In genomic region chr11:6629892-6630631, GRCh38 we compare ENCODE assay signal across 18 cellular contexts. TPM values are rescaled to one million over a fixed set of nuclear protein-coding genes. Genes with fewer than 3 reads are reported as not detected.
DNase-seq lines count a peak whose midpoint lies in the region; ATAC-seq, FAIRE-seq and TF ChIP-seq lines count a peak whose summit lies in the region.
"Had no signal": no experiment of that assay in that cellular context is flagged by ENCODE, and none has a peak within 500 bp of the region (broad histone marks: within the 10 kb centered on the region; RNA-seq: fewer than 3 reads in every experiment).

No MANE protein-coding gene starts in this region.

- no peak overlapping the region for H2BK15ac ChIP-seq in mesendoderm (replicated peaks; ENCODE audit: low read depth)

- H3K79me2 ChIP-seq in HepG2 (ENCODE audit: insufficient read depth, low read length): no peaks in the 10 kb centered on the region
- H3K79me2 ChIP-seq in mesendoderm (ENCODE audit: control insufficient read depth, insufficient read depth, low read length): no peaks in the 10 kb centered on the region

- H3K4me3 Mint-ChIP-seq in endodermal cell: peak overlapping the region; percentile 46

- H3K9me3 ChIP-seq in HepG2 (ENCODE audit: low read length) (no peaks in the 10 kb centered on the region), right lobe of liver (no peaks in the 10 kb centered on the region), endodermal cell (ENCODE audit: control insufficient read depth, low read length) (no peaks in the 10 kb centered on the region), upper lobe of right lung (no peaks in the 10 kb centered on the region)
- H3K9me3 ChIP-seq: gastrocnemius medialis, left ventricle myocardium inferior, ovary, vagina had no signal

- no peak for TF ChIP-seq POLR2A in HepG2 (IDR thresholded peaks at IDR 0.05; ENCODE audit: insufficient read depth in 1 of 2, low read depth in 2 of 2, low read length in 2 of 2)
- TF ChIP-seq POLR2A in right lobe of liver (IDR thresholded peaks at IDR 0.05): no peak

- H3K27ac Mint-ChIP-seq in endodermal cell: no peak overlapping the region

- H2AFZ ChIP-seq in HepG2 (ENCODE audit: low read length): no peak overlapping the region
- H2AFZ ChIP-seq: PC-9 had no signal

- no peaks in the 10 kb centered on the region for H4K20me1 ChIP-seq in HepG2 (ENCODE audit: insufficient read depth, low read length)

- H4K5ac ChIP-seq in mesendoderm (ENCODE audit: low read length): no peak overlapping the region

- peaks cover 35% of the 10 kb centered on the region for H3K36me3 Mint-ChIP-seq in endodermal cell (ENCODE audit: low read depth)

- no peak overlapping the region for H2BK5ac ChIP-seq in mesendoderm (ENCODE audit: low read length)

- no peak for FAIRE-seq in HepG2 (lab: Jason Lieb, UNC)

- H3K4me1 Mint-ChIP-seq in endodermal cell: peaks cover 2% of the 10 kb centered on the region

- H3K27me3 ChIP-seq in HepG2 (ENCODE audit: control insufficient read depth in 1 of 2, insufficient read depth in 2 of 2, low read length in 2 of 2) (peaks cover 9 to 67% of the 10 kb centered on the region in 2 experiments; a peak in 4 of 5 replicates), right lobe of liver (no peaks in the 10 kb centered on the region), endodermal cell (ENCODE audit: control insufficient read depth, insufficient read depth, low read length, poor library complexity, severe bottlenecking) (peaks cover 29% of the 10 kb centered on the region), mesendoderm (ENCODE audit: insufficient read depth, low read length, poor library complexity) (peaks cover 5% of the 10 kb centered on the region), upper lobe of right lung (no peaks in the 10 kb centered on the region)
- H3K27me3 ChIP-seq: gastrocnemius medialis, ovary, vagina had no signal

- intact Hi-C loops in HepG2 (cut with micrococcal nuclease; ENCODE audit: unreplicated experiment): no loop called here
- intact Hi-C loops in right lobe of liver (cut with DNase I): no loop called here
- intact Hi-C loops in upper lobe of right lung (cut with DNase I): no loop called here

- H2AK5ac ChIP-seq in mesendoderm (ENCODE audit: low read length): no peak overlapping the region

- H3K4ac ChIP-seq in mesendoderm (ENCODE audit: low read depth, low read length): no peak overlapping the region

- no peak overlapping the region for H2BK120ac ChIP-seq in mesendoderm (ENCODE audit: low read depth, low read length)

- H3K27me3 Mint-ChIP-seq in endodermal cell (ENCODE audit: insufficient read depth): peaks cover 41% of the 10 kb centered on the region

- TF ChIP-seq CTCF in HepG2 (CRISPR knock-in tag; IDR thresholded peaks at IDR 0.05) (no peak), right lobe of liver (IDR thresholded peaks at IDR 0.05) (no peak), endodermal cell (conservative IDR thresholded peaks at IDR 0.05) (no peak), upper lobe of right lung (IDR thresholded peaks at IDR 0.05) (no peak), GM20000 (IDR thresholded peaks at IDR 0.05; ENCODE audit: extremely low read depth, missing control alignments) (no peak)

- ATAC-seq in HepG2: no peak; the same call in 2 of the 3 replicates
- no peak for ATAC-seq in right lobe of liver
- ATAC-seq in upper lobe of right lung: peak; percentile 37
- ATAC-seq in HG02588 (IDR thresholded peaks at IDR 0.05; ENCODE audit: unreplicated experiment): no peak
- ATAC-seq: gastrocnemius medialis had no signal

- H3K9me3 Mint-ChIP-seq in endodermal cell: no peaks in the 10 kb centered on the region

- H3K18ac ChIP-seq in mesendoderm (ENCODE audit: low read length): no peak overlapping the region

- H3K4me3 ChIP-seq in HepG2 (replicated peaks in 1 of 3; ENCODE audit: insufficient read depth in 1 of 3, low read depth in 2 of 3, low read length in 3 of 3) (peak overlapping the region in 1 of 3 experiments; percentile 48; a peak in 2 of 6 replicates), right lobe of liver (peak overlapping the region in 1 of 3 donors; percentile 38), endodermal cell (ENCODE audit: low read length) (peak overlapping the region; percentile 29), mesendoderm (ENCODE audit: low read length) (no peak overlapping the region), upper lobe of right lung (peak overlapping the region; percentile 21)
- H3K4me3 ChIP-seq: gastrocnemius medialis, left ventricle myocardium inferior, ovary, PC-9, vagina had no signal

- POLR2A ChIA-PET in HepG2 (lab: Yijun Ruan, JAX): no interaction called here

- no peaks in the 10 kb centered on the region for H3K79me1 ChIP-seq in mesendoderm (ENCODE audit: low read length)

- peak overlapping the region; percentile 37 for H3K56ac ChIP-seq in mesendoderm (ENCODE audit: low read length)

- in situ Hi-C loops in HepG2 (cut with HindIII; ENCODE audit: extremely low pct_ligation_motif_present, low pct_unique_long_range_greater_than_20kb): no loop called here

- BruUV-seq in HepG2 (replicated peaks; lab: Mats Ljungman, UMichigan): no TSS peak

- 47% methylated on average over 38 of the region's 102 CpGs for WGBS in HepG2 (ENCODE audit: low lambda C conversion rate)
- 60% methylated on average over 5 of the region's 102 CpGs for WGBS in right lobe of liver (ENCODE audit: insufficient coverage, low coverage, low lambda C conversion rate, missing lambda C conversion rate)
- WGBS in endodermal cell (ENCODE audit: insufficient coverage in 1 of 2, insufficient read length in 1 of 2), 2 experiments: 31 to 55% methylated on average over 49 to 102 of the region's 102 CpGs
- no CpG with 5 or more reads among the region's 102 CpGs for WGBS in mesendoderm (ENCODE audit: extremely low coverage, insufficient coverage, low lambda C conversion rate)

- TF ChIP-seq EP300 in HepG2 (IDR thresholded peaks at IDR 0.05; ENCODE audit: low read depth in 2 of 2, low read length in 2 of 2): no peak
- TF ChIP-seq EP300 in HepG2 (CRISPR knock-in tag; IDR thresholded peaks at IDR 0.05; ENCODE audit: borderline replicate concordance): no peak

- no peak overlapping the region for H3K9ac ChIP-seq in HepG2 (ENCODE audit: insufficient read depth, low read depth, low read length)
- H3K9ac ChIP-seq in endodermal cell (ENCODE audit: extremely low read depth, low read length, poor library complexity, severe bottlenecking): no peak overlapping the region
- peak overlapping the region; percentile 15 for H3K9ac ChIP-seq in mesendoderm (ENCODE audit: low read length)

- H3K36me3 ChIP-seq in HepG2 (replicated peaks in 1 of 2; ENCODE audit: control insufficient read depth in 1 of 2, insufficient read depth in 2 of 2, low read length in 2 of 2): no peaks in the 10 kb centered on the region
- no peaks in the 10 kb centered on the region for H3K36me3 ChIP-seq in right lobe of liver
- peaks cover 74% of the 10 kb centered on the region for H3K36me3 ChIP-seq in endodermal cell (ENCODE audit: control insufficient read depth, insufficient read depth, low read length)
- H3K36me3 ChIP-seq in mesendoderm (ENCODE audit: control insufficient read depth, insufficient read depth, low read length): no peaks in the 10 kb centered on the region
- H3K36me3 ChIP-seq in upper lobe of right lung: peaks cover 7% of the 10 kb centered on the region
- H3K36me3 ChIP-seq: gastrocnemius medialis, ovary had no signal

- no peak overlapping the region for H4K8ac ChIP-seq in mesendoderm (ENCODE audit: low read depth, low read length)

- CTCF ChIA-PET in HepG2 (lab: Yijun Ruan, JAX; ENCODE audit: low intra/inter-chr PET ratio, low total read pairs): no interaction called here

- TF ChIP-seq RAD21 in HepG2 (CRISPR knock-in tag; IDR thresholded peaks at IDR 0.05): no peak

- no peak for DNase-seq in HepG2 (ENCODE audit: low spot score)
- DNase-seq in right lobe of liver: no peak
- peak; percentile 84 for DNase-seq in endodermal cell
- peak; percentile 55 for DNase-seq in mesendoderm
- no peak for DNase-seq in upper lobe of right lung
- no peak for DNase-seq in GM20000 (ENCODE audit: low spot score)
- DNase-seq in T-helper 1 cell: no peak
- DNase-seq: ACHN; activated CD4-positive, alpha-beta T cell treated with anti-CD3 and anti-CD28 coated beads for 1 hour; DMS 273 treated with DMSO at 0.1 percent for 48 hours; effector memory CD4-positive, alpha-beta T cell; gastrocnemius medialis; Kasumi-1; left ventricle myocardium inferior; PC-9 had no signal

- H3K27ac ChIP-seq in HepG2 (ENCODE audit: extremely low read length, insufficient read depth, low read length) (no peak overlapping the region), right lobe of liver (no peak overlapping the region), endodermal cell (ENCODE audit: low read depth, low read length) (no peak overlapping the region), mesendoderm (ENCODE audit: low read depth, low read length) (no peak overlapping the region), upper lobe of right lung (no peak overlapping the region)
- H3K27ac ChIP-seq: gastrocnemius medialis, left ventricle myocardium inferior, ovary, PC-9, vagina had no signal

- no peak overlapping the region for H3K23ac ChIP-seq in mesendoderm (ENCODE audit: low read length)

- H3K4me1 ChIP-seq in HepG2 (ENCODE audit: insufficient read depth, low read length) (peaks cover 24% of the 10 kb centered on the region), right lobe of liver (peaks cover 0 to 11% (median 3%) of the 10 kb centered on the region in 4 donors), endodermal cell (ENCODE audit: control insufficient read depth, insufficient read depth, low read length) (no peaks in the 10 kb centered on the region), mesendoderm (ENCODE audit: control insufficient read depth, low read depth, low read length) (no peaks in the 10 kb centered on the region), upper lobe of right lung (no peaks in the 10 kb centered on the region)

- peak overlapping the region; percentile 51 for H3K4me2 ChIP-seq in HepG2 (ENCODE audit: low read depth, low read length)
- peak overlapping the region; percentile 67 for H3K4me2 ChIP-seq in mesendoderm (ENCODE audit: low read length)
- H3K4me2 ChIP-seq: PC-9 had no signal

RNA-seq across cellular contexts. Expression of gene TPP1, which starts 10.8 kb away (rescaled TPM):
- total RNA-seq in HepG2 (2016; rRNA removed; fragmentation: Illumina TruSeq; extraction: Trizol): 13.9 and 14.4 TPM in 2 replicates
- 2.0 and 2.1 TPM in 2 replicates for total RNA-seq in HepG2 (2016; cell fraction: cytosol; rRNA removed; fragmentation: Illumina TruSeq; extraction: Trizol; ENCODE audit: low read depth)
- 12.7 and 19.0 TPM in 2 replicates for total RNA-seq in HepG2 (2016; cell fraction: insoluble cytoplasmic fraction; rRNA removed; fragmentation: Illumina TruSeq; extraction: Trizol)
- 5.1 and 5.7 TPM in 2 replicates for total RNA-seq in HepG2 (2016; cell fraction: membrane; rRNA removed; fragmentation: Illumina TruSeq; extraction: Trizol)
- total RNA-seq in HepG2 (2016; cell fraction: nucleus; rRNA removed; fragmentation: Illumina TruSeq; extraction: Trizol): 44.6 and 53.2 TPM in 2 replicates
- polyA plus RNA-seq in HepG2 (2011; rRNA removed): 74.6 and 75.4 TPM in 2 replicates
- polyA plus RNA-seq in HepG2 (2011; cell fraction: cytosol; rRNA removed): 41.2 and 69.0 TPM in 2 replicates
- polyA plus RNA-seq in HepG2 (2011; cell fraction: nucleus; rRNA removed): 130 and 133 TPM in 2 replicates
- 67.2 and 75.4 TPM in 2 replicates for polyA plus RNA-seq in HepG2 (2012)
- polyA plus RNA-seq in HepG2 (2016; cell fraction: cytosol; fragmentation: Illumina TruSeq; extraction: Trizol; ENCODE audit: low read depth): 3.2 and 3.3 TPM in 2 replicates
- polyA plus RNA-seq in HepG2 (2016; cell fraction: insoluble cytoplasmic fraction; fragmentation: Illumina TruSeq; extraction: Trizol; ENCODE audit: low read depth): 19.2 and 28.8 TPM in 2 replicates
- polyA plus RNA-seq in HepG2 (2016; cell fraction: membrane; fragmentation: Illumina TruSeq; extraction: Trizol; ENCODE audit: low read depth): 6.8 and 8.7 TPM in 2 replicates
- polyA plus RNA-seq in HepG2 (2016; cell fraction: nucleus; fragmentation: Illumina TruSeq; extraction: Trizol; ENCODE audit: insufficient read depth, low read depth): 86.0 and 89.1 TPM in 2 replicates
- 99.1 and 146 TPM in 2 replicates for polyA minus RNA-seq in HepG2 (2011; rRNA and poly(A)+ RNA removed; ENCODE audit: low replicate concordance)
- polyA minus RNA-seq in HepG2 (2011; cell fraction: cytosol; rRNA and poly(A)+ RNA removed): 64.9 and 85.0 TPM in 2 replicates
- 36.2 and 41.0 TPM in 2 replicates for polyA minus RNA-seq in HepG2 (2011; cell fraction: nucleus; rRNA and poly(A)+ RNA removed)
- 100 to 1,000 TPM in 2 of 6 experiments, 10 to 100 TPM in 4; 62.5 to 159 (median 81.0) TPM for total RNA-seq in right lobe of liver
- total RNA-seq in endodermal cell: 10 to 100 TPM; 68.3 to 71.0 TPM
- polyA plus RNA-seq in endodermal cell (2013, experiment 1 of 2): 52.5 TPM
- polyA plus RNA-seq in endodermal cell (2013, experiment 2 of 2): 41.0 TPM
- 28.7 TPM for polyA plus RNA-seq in mesendoderm (2013, experiment 1 of 2)
- 27.8 TPM for polyA plus RNA-seq in mesendoderm (2013, experiment 2 of 2)
- total RNA-seq in upper lobe of right lung: 207 TPM

RNA-seq across cellular contexts. Expression of gene TAF10, which starts 18.0 kb away (rescaled TPM):
- total RNA-seq in HepG2 (2016; rRNA removed; fragmentation: Illumina TruSeq; extraction: Trizol) (51.0 and 71.3 TPM in 2 replicates), right lobe of liver (10 to 100 TPM; 47.3 to 81.9 (median 60.4) TPM), endodermal cell (100 to 1,000 TPM; 168 to 202 TPM), upper lobe of right lung (87.8 TPM)
- 280 and 312 TPM in 2 replicates for total RNA-seq in HepG2 (2016; cell fraction: cytosol; rRNA removed; fragmentation: Illumina TruSeq; extraction: Trizol; ENCODE audit: low read depth)
- 37.8 and 65.8 TPM in 2 replicates for total RNA-seq in HepG2 (2016; cell fraction: insoluble cytoplasmic fraction; rRNA removed; fragmentation: Illumina TruSeq; extraction: Trizol)
- 172 and 203 TPM in 2 replicates for total RNA-seq in HepG2 (2016; cell fraction: membrane; rRNA removed; fragmentation: Illumina TruSeq; extraction: Trizol)
- 23.9 and 34.5 TPM in 2 replicates for total RNA-seq in HepG2 (2016; cell fraction: nucleus; rRNA removed; fragmentation: Illumina TruSeq; extraction: Trizol)
- 134 and 142 TPM in 2 replicates for polyA plus RNA-seq in HepG2 (2011; rRNA removed)
- 64.4 and 94.2 TPM in 2 replicates for polyA plus RNA-seq in HepG2 (2011; cell fraction: cytosol; rRNA removed)
- 76.4 and 83.1 TPM in 2 replicates for polyA plus RNA-seq in HepG2 (2011; cell fraction: nucleus; rRNA removed)
- 79.6 and 103 TPM in 2 replicates for polyA plus RNA-seq in HepG2 (2012)
- 614 TPM in 2 replicates for polyA plus RNA-seq in HepG2 (2016; cell fraction: cytosol; fragmentation: Illumina TruSeq; extraction: Trizol; ENCODE audit: low read depth)
- polyA plus RNA-seq in HepG2 (2016; cell fraction: insoluble cytoplasmic fraction; fragmentation: Illumina TruSeq; extraction: Trizol; ENCODE audit: low read depth): 76.0 and 96.8 TPM in 2 replicates
- polyA plus RNA-seq in HepG2 (2016; cell fraction: membrane; fragmentation: Illumina TruSeq; extraction: Trizol; ENCODE audit: low read depth): 335 TPM in 2 replicates
- polyA plus RNA-seq in HepG2 (2016; cell fraction: nucleus; fragmentation: Illumina TruSeq; extraction: Trizol; ENCODE audit: insufficient read depth, low read depth): 91.8 and 94.6 TPM in 2 replicates
- 60.8 and 157 TPM in 2 replicates for polyA minus RNA-seq in HepG2 (2011; rRNA and poly(A)+ RNA removed; ENCODE audit: low replicate concordance)
- 21.5 and 21.7 TPM in 2 replicates for polyA minus RNA-seq in HepG2 (2011; cell fraction: cytosol; rRNA and poly(A)+ RNA removed)
- 13.3 and 17.4 TPM in 2 replicates for polyA minus RNA-seq in HepG2 (2011; cell fraction: nucleus; rRNA and poly(A)+ RNA removed)
- polyA plus RNA-seq in endodermal cell (2013, experiment 1 of 2): 248 TPM
- polyA plus RNA-seq in endodermal cell (2013, experiment 2 of 2): 238 TPM
- polyA plus RNA-seq in mesendoderm (2013, experiment 1 of 2): 209 TPM
- polyA plus RNA-seq in mesendoderm (2013, experiment 2 of 2): 219 TPM

RNA-seq across cellular contexts. Expression of gene DCHS1, which starts 25.5 kb away (rescaled TPM):
- total RNA-seq in HepG2 (2016; rRNA removed; fragmentation: Illumina TruSeq; extraction: Trizol): under 0.01 TPM in 1 of 2 replicates, not detected in the other
- total RNA-seq in HepG2 (2016; cell fraction: cytosol; rRNA removed; fragmentation: Illumina TruSeq; extraction: Trizol; ENCODE audit: low read depth): not detected in 2 replicates
- total RNA-seq in HepG2 (2016; cell fraction: insoluble cytoplasmic fraction; rRNA removed; fragmentation: Illumina TruSeq; extraction: Trizol): not detected in 2 replicates
- total RNA-seq in HepG2 (2016; cell fraction: membrane; rRNA removed; fragmentation: Illumina TruSeq; extraction: Trizol): not detected in 2 replicates
- total RNA-seq in HepG2 (2016; cell fraction: nucleus; rRNA removed; fragmentation: Illumina TruSeq; extraction: Trizol): 0.06 TPM in 1 of 2 replicates, not detected in the other
- 0.01 and 0.03 TPM in 2 replicates for polyA plus RNA-seq in HepG2 (2011; rRNA removed)
- polyA plus RNA-seq in HepG2 (2011; cell fraction: cytosol; rRNA removed): 0.01 TPM in 2 replicates
- 0.08 and 0.12 TPM in 2 replicates for polyA plus RNA-seq in HepG2 (2011; cell fraction: nucleus; rRNA removed)
- 0.03 and 0.09 TPM in 2 replicates for polyA plus RNA-seq in HepG2 (2012)
- polyA plus RNA-seq in HepG2 (2016; cell fraction: cytosol; fragmentation: Illumina TruSeq; extraction: Trizol; ENCODE audit: low read depth): not detected in 2 replicates
- not detected in 2 replicates for polyA plus RNA-seq in HepG2 (2016; cell fraction: insoluble cytoplasmic fraction; fragmentation: Illumina TruSeq; extraction: Trizol; ENCODE audit: low read depth)
- polyA plus RNA-seq in HepG2 (2016; cell fraction: membrane; fragmentation: Illumina TruSeq; extraction: Trizol; ENCODE audit: low read depth): not detected in 2 replicates
- polyA plus RNA-seq in HepG2 (2016; cell fraction: nucleus; fragmentation: Illumina TruSeq; extraction: Trizol; ENCODE audit: insufficient read depth, low read depth): not detected in 2 replicates
- polyA minus RNA-seq in HepG2 (2011; rRNA and poly(A)+ RNA removed; ENCODE audit: low replicate concordance): 0.07 and 0.16 TPM in 2 replicates
- 0.10 TPM in 1 of 2 replicates, not detected in the other for polyA minus RNA-seq in HepG2 (2011; cell fraction: cytosol; rRNA and poly(A)+ RNA removed)
- polyA minus RNA-seq in HepG2 (2011; cell fraction: nucleus; rRNA and poly(A)+ RNA removed): 0.12 and 0.13 TPM in 2 replicates
- 1 to 10 TPM; 1.8 to 9.2 (median 4.1) TPM for total RNA-seq in right lobe of liver
- total RNA-seq in endodermal cell: 10 to 100 TPM; 13.7 to 14.3 TPM
- 34.9 TPM for polyA plus RNA-seq in endodermal cell (2013, experiment 1 of 2)
- polyA plus RNA-seq in endodermal cell (2013, experiment 2 of 2): 34.2 TPM
- 2.9 TPM for polyA plus RNA-seq in mesendoderm (2013, experiment 1 of 2)
- 3.0 TPM for polyA plus RNA-seq in mesendoderm (2013, experiment 2 of 2)
- 28.0 TPM for total RNA-seq in upper lobe of right lung

RNA-seq across cellular contexts. Expression of gene ILK, which starts 26.5 kb away (rescaled TPM):
- total RNA-seq in HepG2 (2016; rRNA removed; fragmentation: Illumina TruSeq; extraction: Trizol): 70.3 and 78.1 TPM in 2 replicates
- total RNA-seq in HepG2 (2016; cell fraction: cytosol; rRNA removed; fragmentation: Illumina TruSeq; extraction: Trizol; ENCODE audit: low read depth): 16.4 and 17.1 TPM in 2 replicates
- 76.3 and 78.2 TPM in 2 replicates for total RNA-seq in HepG2 (2016; cell fraction: insoluble cytoplasmic fraction; rRNA removed; fragmentation: Illumina TruSeq; extraction: Trizol)
- total RNA-seq in HepG2 (2016; cell fraction: membrane; rRNA removed; fragmentation: Illumina TruSeq; extraction: Trizol): 27.7 and 34.3 TPM in 2 replicates
- 37.1 and 41.4 TPM in 2 replicates for total RNA-seq in HepG2 (2016; cell fraction: nucleus; rRNA removed; fragmentation: Illumina TruSeq; extraction: Trizol)
- 108 and 118 TPM in 2 replicates for polyA plus RNA-seq in HepG2 (2011; rRNA removed)
- 111 and 115 TPM in 2 replicates for polyA plus RNA-seq in HepG2 (2011; cell fraction: cytosol; rRNA removed)
- 123 and 126 TPM in 2 replicates for polyA plus RNA-seq in HepG2 (2011; cell fraction: nucleus; rRNA removed)
- 51.2 and 60.5 TPM in 2 replicates for polyA plus RNA-seq in HepG2 (2012)
- polyA plus RNA-seq in HepG2 (2016; cell fraction: cytosol; fragmentation: Illumina TruSeq; extraction: Trizol; ENCODE audit: low read depth): 21.0 and 21.5 TPM in 2 replicates
- polyA plus RNA-seq in HepG2 (2016; cell fraction: insoluble cytoplasmic fraction; fragmentation: Illumina TruSeq; extraction: Trizol; ENCODE audit: low read depth): 73.1 and 87.0 TPM in 2 replicates
- 25.9 and 28.0 TPM in 2 replicates for polyA plus RNA-seq in HepG2 (2016; cell fraction: membrane; fragmentation: Illumina TruSeq; extraction: Trizol; ENCODE audit: low read depth)
- 62.8 and 70.6 TPM in 2 replicates for polyA plus RNA-seq in HepG2 (2016; cell fraction: nucleus; fragmentation: Illumina TruSeq; extraction: Trizol; ENCODE audit: insufficient read depth, low read depth)
- polyA minus RNA-seq in HepG2 (2011; rRNA and poly(A)+ RNA removed; ENCODE audit: low replicate concordance): 144 and 217 TPM in 2 replicates
- 53.4 and 54.9 TPM in 2 replicates for polyA minus RNA-seq in HepG2 (2011; cell fraction: cytosol; rRNA and poly(A)+ RNA removed)
- 55.0 and 72.9 TPM in 2 replicates for polyA minus RNA-seq in HepG2 (2011; cell fraction: nucleus; rRNA and poly(A)+ RNA removed)
- 10 to 100 TPM; 33.4 to 79.9 (median 55.0) TPM for total RNA-seq in right lobe of liver
- total RNA-seq in endodermal cell: 100 to 1,000 TPM; 125 to 136 TPM
- 117 TPM for polyA plus RNA-seq in endodermal cell (2013, experiment 1 of 2)
- polyA plus RNA-seq in endodermal cell (2013, experiment 2 of 2): 112 TPM
- polyA plus RNA-seq in mesendoderm (2013, experiment 1 of 2): 164 TPM
- 171 TPM for polyA plus RNA-seq in mesendoderm (2013, experiment 2 of 2)
- 148 TPM for total RNA-seq in upper lobe of right lung

RNA-seq across cellular contexts. Expression of gene RRP8, which starts 26.6 kb away (rescaled TPM):
- total RNA-seq in HepG2 (2016; rRNA removed; fragmentation: Illumina TruSeq; extraction: Trizol) (21.6 and 29.1 TPM in 2 replicates), right lobe of liver (10 to 100 TPM; 11.3 to 17.1 (median 14.2) TPM), endodermal cell (10 to 100 TPM; 11.0 to 12.8 TPM), upper lobe of right lung (17.9 TPM)
- 3.8 and 5.1 TPM in 2 replicates for total RNA-seq in HepG2 (2016; cell fraction: cytosol; rRNA removed; fragmentation: Illumina TruSeq; extraction: Trizol; ENCODE audit: low read depth)
- total RNA-seq in HepG2 (2016; cell fraction: insoluble cytoplasmic fraction; rRNA removed; fragmentation: Illumina TruSeq; extraction: Trizol): 21.5 and 32.8 TPM in 2 replicates
- 9.7 and 11.5 TPM in 2 replicates for total RNA-seq in HepG2 (2016; cell fraction: membrane; rRNA removed; fragmentation: Illumina TruSeq; extraction: Trizol)
- 16.4 and 20.2 TPM in 2 replicates for total RNA-seq in HepG2 (2016; cell fraction: nucleus; rRNA removed; fragmentation: Illumina TruSeq; extraction: Trizol)
- 7.2 and 7.7 TPM in 2 replicates for polyA plus RNA-seq in HepG2 (2011; rRNA removed)
- 4.3 and 4.5 TPM in 2 replicates for polyA plus RNA-seq in HepG2 (2011; cell fraction: cytosol; rRNA removed)
- polyA plus RNA-seq in HepG2 (2011; cell fraction: nucleus; rRNA removed): 6.7 and 8.1 TPM in 2 replicates
- polyA plus RNA-seq in HepG2 (2012): 9.2 and 11.7 TPM in 2 replicates
- 2.3 and 3.9 TPM in 2 replicates for polyA plus RNA-seq in HepG2 (2016; cell fraction: cytosol; fragmentation: Illumina TruSeq; extraction: Trizol; ENCODE audit: low read depth)
- 25.8 and 25.9 TPM in 2 replicates for polyA plus RNA-seq in HepG2 (2016; cell fraction: insoluble cytoplasmic fraction; fragmentation: Illumina TruSeq; extraction: Trizol; ENCODE audit: low read depth)
- 5.2 and 6.2 TPM in 2 replicates for polyA plus RNA-seq in HepG2 (2016; cell fraction: membrane; fragmentation: Illumina TruSeq; extraction: Trizol; ENCODE audit: low read depth)
- polyA plus RNA-seq in HepG2 (2016; cell fraction: nucleus; fragmentation: Illumina TruSeq; extraction: Trizol; ENCODE audit: insufficient read depth, low read depth): 17.3 and 18.4 TPM in 2 replicates
- 9.9 and 22.6 TPM in 2 replicates for polyA minus RNA-seq in HepG2 (2011; rRNA and poly(A)+ RNA removed; ENCODE audit: low replicate concordance)
- 1.8 and 3.3 TPM in 2 replicates for polyA minus RNA-seq in HepG2 (2011; cell fraction: cytosol; rRNA and poly(A)+ RNA removed)
- 19.1 and 22.3 TPM in 2 replicates for polyA minus RNA-seq in HepG2 (2011; cell fraction: nucleus; rRNA and poly(A)+ RNA removed)
- 12.8 TPM for polyA plus RNA-seq in endodermal cell (2013, experiment 1 of 2)
- polyA plus RNA-seq in endodermal cell (2013, experiment 2 of 2): 12.1 TPM
- 26.6 TPM for polyA plus RNA-seq in mesendoderm (2013, experiment 1 of 2)
- 28.9 TPM for polyA plus RNA-seq in mesendoderm (2013, experiment 2 of 2)

Comparison
In these comparisons a context has a peak if more than half of its experiments do, and no peak if none do; other contexts are left out.
1. DNase-seq: peak in endodermal cell (single experiment) and mesendoderm (single experiment); none in HepG2 (single experiment), right lobe of liver (0 of 3), upper lobe of right lung (single experiment), GM20000 (single experiment) and T-helper 1 cell (0 of 5).